ENCODE assay signal across 19 cellular contexts in genomic region chr3:49901351-49902339, GRCh38. TPM values are rescaled to one million over a fixed set of nuclear protein-coding genes. Genes with fewer than 3 reads are reported as not detected.
DNase-seq lines count a peak whose midpoint lies in the region; ATAC-seq, FAIRE-seq and TF ChIP-seq lines count a peak whose summit lies in the region.
"Had no signal": no experiment of that assay in that cellular context is flagged by ENCODE, and none has a peak within 500 bp of the region (broad histone marks: within the 10 kb centered on the region; RNA-seq: fewer than 3 reads in every experiment).

No MANE protein-coding gene starts in this region.

- intact Hi-C loops in activated CD8-positive, alpha-beta T cell treated with anti-CD3 and anti-CD28 coated beads for 36 hours (cut with micrococcal nuclease): no loop called here
- intact Hi-C loops in GM12878 (cut with micrococcal nuclease; ENCODE audit: unreplicated experiment) (no loop called here), lower lobe of right lung (cut with DNase I) (no loop called here), vagina (cut with DNase I) (no loop called here), cardiac septum (cut with DNase I) (loop anchor here (5.0 to 10.0 kb wide), 2 partner anchors 59 to 367 kb away; no protein-coding TSS in a partner anchor)

- no peaks in the 10 kb centered on the region for H3K27me3 Mint-ChIP-seq in activated CD8-positive, alpha-beta T cell treated with anti-CD3 and anti-CD28 coated beads, Interleukin-2, amount 10 ng/mL, durations not matched to agents 7 days and 5 days (ENCODE audit: low read depth)
- H3K27me3 Mint-ChIP-seq in activated CD8-positive, alpha-beta T cell treated with anti-CD3 and anti-CD28 coated beads for 36 hours: no peaks in the 10 kb centered on the region
- H3K27me3 Mint-ChIP-seq: activated T-helper 17 cell treated with anti-CD3 and anti-CD28 coated beads, Interleukin-2, amount 50 U/mL, for 72 hours; central memory CD8-positive, alpha-beta T cell had no signal

- H3K9me3 ChIP-seq in GM12878 (replicated peaks; ENCODE audit: control insufficient read depth, insufficient read depth, low read length) (no peaks in the 10 kb centered on the region), lower lobe of right lung (no peaks in the 10 kb centered on the region), vagina (no peaks in the 10 kb centered on the region)
- H3K9me3 ChIP-seq: heart right ventricle, spleen had no signal

- FAIRE-seq in GM12878 (lab: Jason Lieb, UNC): no peak

- ATAC-seq in activated CD8-positive, alpha-beta T cell treated with anti-CD3 and anti-CD28 coated beads, Interleukin-2, amount 10 ng/mL, durations not matched to agents 7 days and 5 days: no peak
- ATAC-seq in activated CD8-positive, alpha-beta T cell treated with anti-CD3 and anti-CD28 coated beads for 36 hours: no peak
- ATAC-seq in GM12878 (peak; percentile 34), lower lobe of right lung (no peak)
- ATAC-seq: activated T-helper 17 cell treated with anti-CD3 and anti-CD28 coated beads, Interleukin-2, amount 50 U/mL, for 72 hours had no signal

- H3K9me3 Mint-ChIP-seq in activated CD8-positive, alpha-beta T cell treated with anti-CD3 and anti-CD28 coated beads, Interleukin-2, amount 10 ng/mL, durations not matched to agents 7 days and 5 days (ENCODE audit: insufficient read depth): no peaks in the 10 kb centered on the region
- no peaks in the 10 kb centered on the region for H3K9me3 Mint-ChIP-seq in activated CD8-positive, alpha-beta T cell treated with anti-CD3 and anti-CD28 coated beads for 36 hours
- H3K9me3 Mint-ChIP-seq: activated T-helper 17 cell treated with anti-CD3 and anti-CD28 coated beads, Interleukin-2, amount 50 U/mL, for 72 hours; central memory CD8-positive, alpha-beta T cell had no signal

- H4K20me1 ChIP-seq in GM12878 (ENCODE audit: control insufficient read depth, insufficient read depth): no peaks in the 10 kb centered on the region

- H3K27ac Mint-ChIP-seq in activated CD8-positive, alpha-beta T cell treated with anti-CD3 and anti-CD28 coated beads, Interleukin-2, amount 10 ng/mL, durations not matched to agents 7 days and 5 days: peak overlapping the region; percentile 15
- no peak overlapping the region for H3K27ac Mint-ChIP-seq in activated CD8-positive, alpha-beta T cell treated with anti-CD3 and anti-CD28 coated beads for 36 hours
- H3K27ac Mint-ChIP-seq: activated T-helper 17 cell treated with anti-CD3 and anti-CD28 coated beads, Interleukin-2, amount 50 U/mL, for 72 hours had no signal

- POLR2A ChIA-PET in activated CD8-positive, alpha-beta T cell treated with anti-CD3 and anti-CD28 coated beads, Interleukin-2, amount 10 ng/mL, durations not matched to agents 7 days and 5 days (lab: Charles Lee): interaction anchor here (0.7 to 1.4 kb wide), 2 partner anchors 25 to 681 kb away, joined by 3 to 4 read pairs; no protein-coding TSS in a partner anchor
- POLR2A ChIA-PET in activated CD8-positive, alpha-beta T cell treated with anti-CD3 and anti-CD28 coated beads for 36 hours (lab: Charles Lee): interaction anchor here (0.7 to 1.3 kb wide), 3 partner anchors 20 to 183 kb away, joined by 3 to 4 read pairs (median 3); no protein-coding TSS in a partner anchor
- POLR2A ChIA-PET in GM12878 (lab: Charles Lee): interaction anchor here (0.9 to 1.4 kb wide), 4 partner anchors 9 to 114 kb away, joined by 3 to 7 read pairs (median 4); partner anchors contain the start of gene RBM6

- in situ Hi-C loops in GM12878 (cut with MboI): no loop called here

- WGBS in GM12878 (ENCODE audit: insufficient coverage, insufficient replicate concordance, low lambda C conversion rate, missing lambda C conversion rate): 54% methylated on average over 7 of the region's 11 CpGs

- H3K79me2 ChIP-seq in GM12878 (ENCODE audit: control insufficient read depth, insufficient read depth, low read length): no peaks in the 10 kb centered on the region

- H3K27me3 ChIP-seq in GM12878 (replicated peaks in 1 of 2; ENCODE audit: control insufficient read depth in 2 of 2, insufficient read depth in 2 of 2, low read length in 1 of 2) (no peaks in the 10 kb centered on the region), lower lobe of right lung (ENCODE audit: low read depth) (no peaks in the 10 kb centered on the region), vagina (no peaks in the 10 kb centered on the region)
- H3K27me3 ChIP-seq: heart right ventricle, spleen had no signal

- no peak for TF ChIP-seq CTCF in activated CD8-positive, alpha-beta T cell treated with anti-CD3 and anti-CD28 coated beads for 36 hours (IDR thresholded peaks at IDR 0.05)
- no peak for TF ChIP-seq CTCF in GM12878 (IDR thresholded peaks at IDR 0.05 in 2 of 3, conservative IDR thresholded peaks at IDR 0.05 in 1 of 3; ENCODE audit: control insufficient read depth in 2 of 3, extremely low read depth in 1 of 3, insufficient read depth in 1 of 3, low read depth in 3 of 3, low read length in 3 of 3)
- no peak for TF ChIP-seq CTCF in lower lobe of right lung (IDR thresholded peaks at IDR 0.05)
- TF ChIP-seq CTCF in vagina (IDR thresholded peaks at IDR 0.05): no peak

- H3K4me1 Mint-ChIP-seq in activated CD8-positive, alpha-beta T cell treated with anti-CD3 and anti-CD28 coated beads, Interleukin-2, amount 10 ng/mL, durations not matched to agents 7 days and 5 days (ENCODE audit: low read depth): peaks cover 35% of the 10 kb centered on the region
- peaks cover 17% of the 10 kb centered on the region for H3K4me1 Mint-ChIP-seq in activated CD8-positive, alpha-beta T cell treated with anti-CD3 and anti-CD28 coated beads for 36 hours (ENCODE audit: low read depth)

- H3K4me3 ChIP-seq in GM12878 (no peak overlapping the region), lower lobe of right lung (peak overlapping the region; percentile 19), vagina (peak overlapping the region in 1 of 2 donors; percentile 3)
- H3K4me3 ChIP-seq: heart right ventricle, spleen had no signal

- peak overlapping the region; percentile 46 for H3K27ac ChIP-seq in GM12878 (ENCODE audit: control insufficient read depth, insufficient read depth)
- peak overlapping the region; percentile 81 for H3K27ac ChIP-seq in lower lobe of right lung
- peak overlapping the region; percentile 71 for H3K27ac ChIP-seq in vagina
- H3K27ac ChIP-seq: heart right ventricle had no signal

- CTCF ChIA-PET in activated CD8-positive, alpha-beta T cell treated with anti-CD3 and anti-CD28 coated beads, Interleukin-2, amount 10 ng/mL, durations not matched to agents 7 days and 5 days (lab: Charles Lee): interaction anchor here (0.7 to 2.9 kb wide), 5 partner anchors 24 to 97 kb away, joined by 3 to 15 read pairs (median 11); partner anchors contain the start of gene INKA1
- CTCF ChIA-PET in activated CD8-positive, alpha-beta T cell treated with anti-CD3 and anti-CD28 coated beads for 36 hours (lab: Charles Lee): interaction anchor here (1.3 to 3.4 kb wide), 2 partner anchors 17 to 99 kb away, joined by 3 to 12 read pairs; partner anchors contain the start of gene INKA1
- CTCF ChIA-PET in GM12878 (lab: Yijun Ruan, JAX): interaction anchor here (1.0 to 3.8 kb wide), 5 partner anchors 10 to 114 kb away, joined by 3 to 28 read pairs (median 6); partner anchors contain the start of gene INKA1

- peaks cover 25% of the 10 kb centered on the region for H3K4me1 ChIP-seq in GM12878 (ENCODE audit: control insufficient read depth, insufficient read depth, low read length)
- H3K4me1 ChIP-seq in lower lobe of right lung: peaks cover 66% of the 10 kb centered on the region
- H3K4me1 ChIP-seq in vagina: peaks cover 61% of the 10 kb centered on the region

- no peak overlapping the region; the same call in 1 of the 2 replicates for H3K9ac ChIP-seq in GM12878 (ENCODE audit: control insufficient read depth, insufficient read depth, low read length)

- H3K4me2 ChIP-seq in GM12878 (ENCODE audit: control insufficient read depth, insufficient read depth): peak overlapping the region; percentile 43

- RAD21 ChIA-PET in GM12878 (lab: Charles Lee; ENCODE audit: unreplicated experiment): interaction anchor here (0.5 to 2.5 kb wide), 7 partner anchors 9 to 99 kb away, joined by 3 to 13 read pairs (median 4); partner anchors contain the start of genes INKA1, MON1A and RBM6

- H3K36me3 Mint-ChIP-seq in activated CD8-positive, alpha-beta T cell treated with anti-CD3 and anti-CD28 coated beads, Interleukin-2, amount 10 ng/mL, durations not matched to agents 7 days and 5 days (ENCODE audit: low read depth): peaks cover 3% of the 10 kb centered on the region
- H3K36me3 Mint-ChIP-seq in activated CD8-positive, alpha-beta T cell treated with anti-CD3 and anti-CD28 coated beads for 36 hours (ENCODE audit: low read depth): peaks cover 2% of the 10 kb centered on the region

- TF ChIP-seq EP300 in GM12878 (IDR thresholded peaks at IDR 0.05; ENCODE audit: borderline replicate concordance in 1 of 2, control insufficient read depth in 1 of 2, low read depth in 2 of 2, low read length in 2 of 2): no peak

- no TSS peak for BruUV-seq in GM12878 (replicated peaks; lab: Mats Ljungman, UMichigan)

- TF ChIP-seq POLR2A in GM12878 (IDR thresholded peaks at IDR 0.05; ENCODE audit: low read depth, low read length) (no peak), vagina (IDR thresholded peaks at IDR 0.05) (no peak)

- SMC1A ChIA-PET in GM12878 (lab: Charles Lee; ENCODE audit: uncharacterized antibody, unreplicated experiment): interaction anchor here (1.0 to 2.6 kb wide), 6 partner anchors 17 to 63 kb away, joined by 3 to 13 read pairs (median 3); partner anchors contain the start of gene MON1A

- H2AFZ ChIP-seq in GM12878 (ENCODE audit: control insufficient read depth, low read depth, low read length): peak overlapping the region; percentile 41

- H3K36me3 ChIP-seq in GM12878 (ENCODE audit: control insufficient read depth in 2 of 2, insufficient read depth in 2 of 2, low read length in 1 of 2) (no peaks in the 10 kb centered on the region), lower lobe of right lung (peaks cover 23% of the 10 kb centered on the region), vagina (peaks cover 0 to 6% of the 10 kb centered on the region in 2 donors)
- H3K36me3 ChIP-seq: heart right ventricle, spleen had no signal

- TF ChIP-seq RAD21 in GM12878 (IDR thresholded peaks at IDR 0.05; ENCODE audit: insufficient read depth, low read depth, low read length): no peak

- DNase-seq in activated CD8-positive, alpha-beta T cell treated with anti-CD3 and anti-CD28 coated beads, Interleukin-2, amount 10 ng/mL, durations not matched to agents 7 days and 5 days: no peak
- DNase-seq in activated CD8-positive, alpha-beta T cell treated with anti-CD3 and anti-CD28 coated beads for 36 hours: no peak
- DNase-seq in GM12878 (ENCODE audit: low read depth, low spot score) (no peak), lower lobe of right lung (no peak), vagina (ENCODE audit: extremely low spot score in 2 of 2) (no peak), cardiac septum (ENCODE audit: low spot score) (no peak), NOMO-1 (lab: John Stamatoyannopoulos, UW; ENCODE audit: unreplicated experiment in 2 of 2) (no peak)
- no peak for DNase-seq in activated effector memory CD4-positive, alpha-beta T cell treated with Interleukin-2 at 50 U/mL for 16 hours
- DNase-seq: activated CD4-positive, CD25-positive, alpha-beta regulatory T cell; KBM-7; NCI-H2081 treated with DMSO at 0.1 percent for 48 hours; SHP77; spleen had no signal

- no peak overlapping the region for H3K4me3 Mint-ChIP-seq in activated CD8-positive, alpha-beta T cell treated with anti-CD3 and anti-CD28 coated beads, Interleukin-2, amount 10 ng/mL, durations not matched to agents 7 days and 5 days
- no peak overlapping the region for H3K4me3 Mint-ChIP-seq in activated CD8-positive, alpha-beta T cell treated with anti-CD3 and anti-CD28 coated beads for 36 hours
- H3K4me3 Mint-ChIP-seq: activated T-helper 17 cell treated with anti-CD3 and anti-CD28 coated beads, Interleukin-2, amount 50 U/mL, for 72 hours; central memory CD8-positive, alpha-beta T cell had no signal

RNA-seq across cellular contexts. Expression of gene MST1R, which starts 2.0 kb away (rescaled TPM):
- total RNA-seq in activated CD8-positive, alpha-beta T cell treated with anti-CD3 and anti-CD28 coated beads, Interleukin-2, amount 10 ng/mL, durations not matched to agents 7 days and 5 days: 1 to 10 TPM; 3.2 to 3.9 TPM
- total RNA-seq in activated CD8-positive, alpha-beta T cell treated with anti-CD3 and anti-CD28 coated beads for 36 hours: 1 to 10 TPM in 1 of 2 experiments, under 1 TPM in 1; 0.79 to 1.1 TPM
- 7.5 and 8.1 TPM in 2 replicates for total RNA-seq in GM12878 (2013; cell fraction: nucleolus; rRNA removed)
- total RNA-seq in GM12878 (2014; rRNA removed) (1.1 and 1.3 TPM in 2 replicates), GM12878 (2014; rRNA removed; fragmentation: Illumina TruSeq; extraction: Trizol) (0.40 and 1.7 TPM in 2 replicates), GM12878 (2021) (2.3 and 3.0 TPM in 2 replicates), lower lobe of right lung (27.3 TPM), vagina (38.1 TPM), cardiac septum (1.2 TPM)
- polyA plus RNA-seq in GM12878 (2011; ENCODE audit: low read depth): 0.59 TPM
- polyA plus RNA-seq in GM12878 (2011; rRNA removed) (1.8 and 5.1 TPM in 2 replicates), GM12878 (2014; fragmentation: Illumina TruSeq; extraction: Trizol) (0.35 and 1.1 TPM in 2 replicates), GM12878 (2014; fragmentation: Nextera tagmentation; extraction: Ambion mirVana) (1 to 10 TPM in 1 of 2 experiments, under 1 TPM in 1; 0.68 to 1.2 TPM), GM12878 (2014; rRNA removed) (4.5 and 5.6 TPM in 2 replicates), GM12878 (2016; fragmentation: Nextera tagmentation; extraction: Ambion mirVana) (1 to 10 TPM; 1.3 to 2.2 TPM)
- 5.1 and 7.9 TPM in 2 replicates for polyA plus RNA-seq in GM12878 (2011; cell fraction: cytosol; rRNA removed)
- 64.7 and 74.7 TPM in 2 replicates for polyA plus RNA-seq in GM12878 (2011; cell fraction: nucleus; rRNA removed)
- polyA plus RNA-seq in GM12878 (2012): 0.89 and 1.1 TPM in 2 replicates
- 6.0 and 9.4 TPM in 2 replicates for polyA minus RNA-seq in GM12878 (2011; rRNA and poly(A)+ RNA removed)
- 4.1 and 4.4 TPM in 2 replicates for polyA minus RNA-seq in GM12878 (2011; cell fraction: cytosol; rRNA and poly(A)+ RNA removed)
- 11.8 and 21.5 TPM in 2 replicates for polyA minus RNA-seq in GM12878 (2011; cell fraction: nucleus; rRNA and poly(A)+ RNA removed)

RNA-seq across cellular contexts. Expression of gene MON1A, which starts 28.0 kb away (rescaled TPM):
- 10 to 100 TPM; 13.4 to 15.0 TPM for total RNA-seq in activated CD8-positive, alpha-beta T cell treated with anti-CD3 and anti-CD28 coated beads, Interleukin-2, amount 10 ng/mL, durations not matched to agents 7 days and 5 days
- total RNA-seq in activated CD8-positive, alpha-beta T cell treated with anti-CD3 and anti-CD28 coated beads for 36 hours: 1 to 10 TPM; 6.9 to 8.5 TPM
- 4.3 and 4.7 TPM in 2 replicates for total RNA-seq in GM12878 (2013; cell fraction: nucleolus; rRNA removed)
- total RNA-seq in GM12878 (2014; rRNA removed) (9.9 TPM in 2 replicates), GM12878 (2014; rRNA removed; fragmentation: Illumina TruSeq; extraction: Trizol) (2.6 and 3.5 TPM in 2 replicates), GM12878 (2021) (9.0 and 10.3 TPM in 2 replicates), lower lobe of right lung (9.7 TPM), vagina (10.6 TPM), cardiac septum (9.4 TPM)
- polyA plus RNA-seq in GM12878 (2011; ENCODE audit: low read depth): 1.4 TPM
- polyA plus RNA-seq in GM12878 (2011; rRNA removed) (2.1 and 6.2 TPM in 2 replicates), GM12878 (2014; fragmentation: Illumina TruSeq; extraction: Trizol) (0.98 and 4.0 TPM in 2 replicates), GM12878 (2014; fragmentation: Nextera tagmentation; extraction: Ambion mirVana) (1 to 10 TPM; 1.3 to 2.4 TPM), GM12878 (2014; rRNA removed) (10.3 and 10.8 TPM in 2 replicates), GM12878 (2016; fragmentation: Nextera tagmentation; extraction: Ambion mirVana) (10 to 100 TPM in 1 of 2 experiments, 1 to 10 TPM in 1; 9.2 to 10.5 TPM)
- polyA plus RNA-seq in GM12878 (2011; cell fraction: cytosol; rRNA removed): 9.8 and 14.4 TPM in 2 replicates
- 11.7 and 14.4 TPM in 2 replicates for polyA plus RNA-seq in GM12878 (2011; cell fraction: nucleus; rRNA removed)
- 3.3 and 4.2 TPM in 2 replicates for polyA plus RNA-seq in GM12878 (2012)
- polyA minus RNA-seq in GM12878 (2011; rRNA and poly(A)+ RNA removed): 4.0 and 5.8 TPM in 2 replicates
- polyA minus RNA-seq in GM12878 (2011; cell fraction: cytosol; rRNA and poly(A)+ RNA removed): 3.9 and 5.7 TPM in 2 replicates
- 1.8 and 5.2 TPM in 2 replicates for polyA minus RNA-seq in GM12878 (2011; cell fraction: nucleus; rRNA and poly(A)+ RNA removed)

RNA-seq across cellular contexts. Expression of gene CAMKV, which starts 31.9 kb away (rescaled TPM):
- total RNA-seq in activated CD8-positive, alpha-beta T cell treated with anti-CD3 and anti-CD28 coated beads, Interleukin-2, amount 10 ng/mL, durations not matched to agents 7 days and 5 days: not detected
- total RNA-seq in activated CD8-positive, alpha-beta T cell treated with anti-CD3 and anti-CD28 coated beads for 36 hours: 1 to 10 TPM; 1.8 to 2.1 TPM
- total RNA-seq in GM12878 (2013; cell fraction: nucleolus; rRNA removed): not detected in 2 replicates
- total RNA-seq in GM12878 (2014; rRNA removed): not detected in 2 replicates
- not detected in 2 replicates for total RNA-seq in GM12878 (2014; rRNA removed; fragmentation: Illumina TruSeq; extraction: Trizol)
- total RNA-seq in GM12878 (2021): 0.16 TPM in 1 of 2 replicates, not detected in the other
- polyA plus RNA-seq in GM12878 (2011; ENCODE audit: low read depth): not detected
- 0.13 TPM in 1 of 2 replicates, not detected in the other for polyA plus RNA-seq in GM12878 (2011; rRNA removed)
- 0.01 and 0.05 TPM in 2 replicates for polyA plus RNA-seq in GM12878 (2011; cell fraction: cytosol; rRNA removed)
- polyA plus RNA-seq in GM12878 (2011; cell fraction: nucleus; rRNA removed): 0.16 and 0.25 TPM in 2 replicates
- polyA plus RNA-seq in GM12878 (2012): not detected in 2 replicates
- polyA plus RNA-seq in GM12878 (2014; fragmentation: Illumina TruSeq; extraction: Trizol): not detected in 2 replicates
- not detected for polyA plus RNA-seq in GM12878 (2014; fragmentation: Nextera tagmentation; extraction: Ambion mirVana)
- polyA plus RNA-seq in GM12878 (2014; rRNA removed): 0.05 TPM in 1 of 2 replicates, not detected in the other
- under 1 TPM; 0.06 to 0.20 TPM for polyA plus RNA-seq in GM12878 (2016; fragmentation: Nextera tagmentation; extraction: Ambion mirVana)
- polyA minus RNA-seq in GM12878 (2011; rRNA and poly(A)+ RNA removed): not detected in 2 replicates
- not detected in 2 replicates for polyA minus RNA-seq in GM12878 (2011; cell fraction: cytosol; rRNA and poly(A)+ RNA removed)
- polyA minus RNA-seq in GM12878 (2011; cell fraction: nucleus; rRNA and poly(A)+ RNA removed): 0.10 TPM in 1 of 2 replicates, not detected in the other
- total RNA-seq in lower lobe of right lung: not detected
- total RNA-seq in vagina: not detected
- total RNA-seq in cardiac septum: not detected
- total RNA-seq: H4, heart right ventricle, mononuclear cell, spleen had no signal
- polyA plus RNA-seq: AG04450, heart right ventricle, spleen had no signal

RNA-seq across cellular contexts. Expression of gene RBM6, which starts 38.3 kb away (rescaled TPM):
- 100 to 1,000 TPM; 104 to 112 TPM for total RNA-seq in activated CD8-positive, alpha-beta T cell treated with anti-CD3 and anti-CD28 coated beads, Interleukin-2, amount 10 ng/mL, durations not matched to agents 7 days and 5 days
- total RNA-seq in activated CD8-positive, alpha-beta T cell treated with anti-CD3 and anti-CD28 coated beads for 36 hours: 10 to 100 TPM; 90.8 to 95.2 TPM
- total RNA-seq in GM12878 (2013; cell fraction: nucleolus; rRNA removed): 400 and 435 TPM in 2 replicates
- total RNA-seq in GM12878 (2014; rRNA removed) (56.4 and 62.5 TPM in 2 replicates), GM12878 (2014; rRNA removed; fragmentation: Illumina TruSeq; extraction: Trizol) (94.1 and 94.6 TPM in 2 replicates), GM12878 (2021) (66.5 and 72.7 TPM in 2 replicates), lower lobe of right lung (101 TPM), vagina (71.5 TPM), cardiac septum (37.9 TPM)
- polyA plus RNA-seq in GM12878 (2011; ENCODE audit: low read depth): 45.2 TPM
- polyA plus RNA-seq in GM12878 (2011; rRNA removed) (103 and 128 TPM in 2 replicates), GM12878 (2014; fragmentation: Illumina TruSeq; extraction: Trizol) (102 and 136 TPM in 2 replicates), GM12878 (2014; fragmentation: Nextera tagmentation; extraction: Ambion mirVana) (10 to 100 TPM; 45.3 to 84.4 TPM), GM12878 (2014; rRNA removed) (73.6 and 89.8 TPM in 2 replicates), GM12878 (2016; fragmentation: Nextera tagmentation; extraction: Ambion mirVana) (10 to 100 TPM; 70.6 to 78.2 TPM)
- 50.3 and 56.4 TPM in 2 replicates for polyA plus RNA-seq in GM12878 (2011; cell fraction: cytosol; rRNA removed)
- 317 and 335 TPM in 2 replicates for polyA plus RNA-seq in GM12878 (2011; cell fraction: nucleus; rRNA removed)
- polyA plus RNA-seq in GM12878 (2012): 67.7 and 87.7 TPM in 2 replicates
- polyA minus RNA-seq in GM12878 (2011; rRNA and poly(A)+ RNA removed): 30.0 and 44.6 TPM in 2 replicates
- 12.5 and 15.6 TPM in 2 replicates for polyA minus RNA-seq in GM12878 (2011; cell fraction: cytosol; rRNA and poly(A)+ RNA removed)
- 42.7 and 57.8 TPM in 2 replicates for polyA minus RNA-seq in GM12878 (2011; cell fraction: nucleus; rRNA and poly(A)+ RNA removed)

RNA-seq across cellular contexts. Expression of gene TRAIP, which starts 45.3 kb away (rescaled TPM):
- total RNA-seq in activated CD8-positive, alpha-beta T cell treated with anti-CD3 and anti-CD28 coated beads, Interleukin-2, amount 10 ng/mL, durations not matched to agents 7 days and 5 days: 10 to 100 TPM; 32.0 to 32.9 TPM
- 10 to 100 TPM; 23.2 to 25.1 TPM for total RNA-seq in activated CD8-positive, alpha-beta T cell treated with anti-CD3 and anti-CD28 coated beads for 36 hours
- 18.7 and 23.8 TPM in 2 replicates for total RNA-seq in GM12878 (2013; cell fraction: nucleolus; rRNA removed)
- total RNA-seq in GM12878 (2014; rRNA removed) (20.9 and 21.1 TPM in 2 replicates), GM12878 (2014; rRNA removed; fragmentation: Illumina TruSeq; extraction: Trizol) (14.7 and 15.9 TPM in 2 replicates), GM12878 (2021) (19.5 and 23.7 TPM in 2 replicates), lower lobe of right lung (3.0 TPM), vagina (17.4 TPM), cardiac septum (2.0 TPM)
- 8.2 TPM for polyA plus RNA-seq in GM12878 (2011; ENCODE audit: low read depth)
- polyA plus RNA-seq in GM12878 (2011; rRNA removed) (12.5 and 18.6 TPM in 2 replicates), GM12878 (2014; fragmentation: Illumina TruSeq; extraction: Trizol) (17.9 and 22.1 TPM in 2 replicates), GM12878 (2014; fragmentation: Nextera tagmentation; extraction: Ambion mirVana) (10 to 100 TPM; 33.6 to 37.0 TPM), GM12878 (2014; rRNA removed) (22.4 and 25.1 TPM in 2 replicates), GM12878 (2016; fragmentation: Nextera tagmentation; extraction: Ambion mirVana) (10 to 100 TPM; 26.8 to 31.2 TPM)
- 17.4 and 27.0 TPM in 2 replicates for polyA plus RNA-seq in GM12878 (2011; cell fraction: cytosol; rRNA removed)
- polyA plus RNA-seq in GM12878 (2011; cell fraction: nucleus; rRNA removed): 81.4 and 83.2 TPM in 2 replicates
- polyA plus RNA-seq in GM12878 (2012): 10.8 and 11.1 TPM in 2 replicates
- polyA minus RNA-seq in GM12878 (2011; rRNA and poly(A)+ RNA removed): 22.6 and 26.3 TPM in 2 replicates
- 10.6 TPM in 2 replicates for polyA minus RNA-seq in GM12878 (2011; cell fraction: cytosol; rRNA and poly(A)+ RNA removed)
- polyA minus RNA-seq in GM12878 (2011; cell fraction: nucleus; rRNA and poly(A)+ RNA removed): 22.2 and 31.2 TPM in 2 replicates
